ENCODE assay signal across 10 cellular contexts in the genomic region with DNA sequence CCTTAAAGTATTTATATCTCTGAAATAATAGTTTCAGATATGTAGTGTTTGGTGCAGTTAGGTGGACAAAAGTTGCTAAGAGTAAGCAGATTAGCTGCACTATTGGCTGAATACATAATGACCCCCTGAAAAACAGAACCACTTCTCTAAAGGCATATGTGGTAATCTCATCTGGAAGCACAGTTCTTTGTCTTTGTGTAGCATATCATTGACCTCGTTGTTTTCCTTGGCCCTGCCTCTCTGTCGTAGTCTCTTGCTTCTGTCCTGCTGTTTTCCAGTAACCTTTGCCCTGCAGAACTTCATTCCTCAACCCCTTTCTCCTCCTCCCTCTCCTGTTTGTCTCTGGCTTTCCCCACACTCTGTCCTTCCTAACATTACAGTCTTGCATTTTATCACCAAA. TPM values are rescaled to one million over a fixed set of nuclear protein-coding genes. Genes with fewer than 3 reads are reported as not detected.
DNase-seq lines count a peak whose midpoint lies in the region; ATAC-seq and TF ChIP-seq lines count a peak whose summit lies in the region.
"Had no signal": no experiment of that assay in that cellular context is flagged by ENCODE, and none has a peak within 500 bp of the region (broad histone marks: within the 10 kb centered on the region; RNA-seq: fewer than 3 reads in every experiment).

No MANE protein-coding gene starts in this region.

- no peak overlapping the region for H2AFZ ChIP-seq in SK-N-SH (ENCODE audit: low read depth)

- no peak overlapping the region for H3K27ac ChIP-seq in SK-N-SH (ENCODE audit: low read depth in 2 of 2, low read length in 1 of 2)
- H3K27ac ChIP-seq: suprapubic skin had no signal

- TF ChIP-seq CTCF in SK-N-SH (IDR thresholded peaks at IDR 0.05) (no peak), type B pancreatic cell (conservative IDR thresholded peaks at IDR 0.05) (no peak)

- H3K27ac Mint-ChIP-seq in IgD-negative memory B cell (peak overlapping the region; percentile 0 to 71 (median 54)), type B pancreatic cell (peak overlapping the region; percentile 69)

- H3F3A ChIP-seq in SK-N-SH (replicated peaks; ENCODE audit: insufficient read depth), result peaks cover 3% of the 10 kb centered on the region

- H3K4me2 ChIP-seq in SK-N-SH, result no peak overlapping the region

- no peaks in the 10 kb centered on the region for H3K27me3 ChIP-seq in SK-N-SH (ENCODE audit: insufficient read depth)
- H3K27me3 ChIP-seq: suprapubic skin had no signal

- H3K27me3 Mint-ChIP-seq in IgD-negative memory B cell (no peaks in the 10 kb centered on the region), type B pancreatic cell (no peaks in the 10 kb centered on the region)

- H3K4me1 ChIP-seq in SK-N-SH (ENCODE audit: control insufficient read depth in 1 of 2, insufficient read depth in 2 of 2, low read depth in 1 of 2, low read length in 1 of 2), result peaks cover 4 to 7% of the 10 kb centered on the region in 2 experiments; a peak in 3 of 4 replicates

- no peak overlapping the region for H3K4me3 ChIP-seq in SK-N-SH (ENCODE audit: low read depth in 2 of 2, low read length in 1 of 2)
- H3K4me3 ChIP-seq: suprapubic skin had no signal

- 0 out of 2 replicates have a peak, but pooled peaks cover 8% of the 10 kb centered on the region for H4K20me1 ChIP-seq in SK-N-SH (ENCODE audit: insufficient read depth)

- 6% methylated on average over 2 of the region's 2 CpGs for WGBS in SK-N-SH (ENCODE audit: low lambda C conversion rate)

- H3K4me1 Mint-ChIP-seq in IgD-negative memory B cell (peaks cover 25 to 41% (median 30%) of the 10 kb centered on the region in 3 donors), type B pancreatic cell (ENCODE audit: unreplicated experiment) (peaks cover 17% of the 10 kb centered on the region)

- no peak overlapping the region for H3K9ac ChIP-seq in SK-N-SH

- ATAC-seq in SK-N-SH treated with all-trans-retinoic acid at 6 μM for 48 hours (peak; percentile 44; the same call in 1 of the 3 replicates), HG03342 (IDR thresholded peaks at IDR 0.05; ENCODE audit: unreplicated experiment) (no peak), HG03139 (IDR thresholded peaks at IDR 0.05; ENCODE audit: unreplicated experiment) (no peak)

- TF ChIP-seq RAD21 in SK-N-SH (IDR thresholded peaks at IDR 0.05; ENCODE audit: low read length), result no peak

- H3K9me3 Mint-ChIP-seq in IgD-negative memory B cell (no peaks in the 10 kb centered on the region), type B pancreatic cell (no peaks in the 10 kb centered on the region)

- POLR2A ChIA-PET in SK-N-SH (lab: Yijun Ruan, JAX), result no interaction called here

- H3K9me2 ChIP-seq in SK-N-SH, result no peaks in the 10 kb centered on the region

- peaks cover 41% of the 10 kb centered on the region for H3K79me2 ChIP-seq in SK-N-SH (ENCODE audit: insufficient read depth)

- H3K36me3 ChIP-seq in SK-N-SH (replicated peaks in 1 of 2; ENCODE audit: control insufficient read depth in 1 of 2, insufficient read depth in 2 of 2, low read length in 1 of 2), result no peaks in the 10 kb centered on the region
- H3K36me3 ChIP-seq: suprapubic skin had no signal

- CTCF ChIA-PET in SK-N-SH (lab: Yijun Ruan, JAX), result no interaction called here

- no peaks in the 10 kb centered on the region for H3K9me3 ChIP-seq in SK-N-SH
- H3K9me3 ChIP-seq: suprapubic skin had no signal

- no peaks in the 10 kb centered on the region for H3K36me3 Mint-ChIP-seq in IgD-negative memory B cell
- no peaks in the 10 kb centered on the region for H3K36me3 Mint-ChIP-seq in type B pancreatic cell

- H3K4me3 Mint-ChIP-seq in IgD-negative memory B cell (peak overlapping the region; percentile 24 to 79 (median 44)), type B pancreatic cell (peak overlapping the region; percentile 42)

- no peak for TF ChIP-seq EP300 in SK-N-SH (IDR thresholded peaks at IDR 0.05; ENCODE audit: borderline replicate concordance in 1 of 2, low read depth in 1 of 2, low read length in 1 of 2)

- DNase-seq in SK-N-SH (no peak), globus pallidus (ENCODE audit: low spot score) (peak; percentile 25), type B pancreatic cell (ENCODE audit: extremely low spot score, unreplicated experiment) (no peak), middle frontal gyrus (ENCODE audit: extremely low spot score, low spot score) (no peak)
- DNase-seq: dorsolateral prefrontal cortex had no signal

TF ChIP-seq in SK-N-SH treated with all-trans-retinoic acid at 6 μM for 48 hours, 23 proteins besides CTCF, POLR2A, EP300 and RAD21 (continues in another document):
- TF ChIP-seq ISL1 (CRISPR knock-in tag; IDR thresholded peaks at IDR 0.05), result no peak
- no peak for TF ChIP-seq GLIS3 (CRISPR knock-in tag; IDR thresholded peaks at IDR 0.05)
- TF ChIP-seq SNAI2 (CRISPR knock-in tag; IDR thresholded peaks at IDR 0.05), result no peak
- TF ChIP-seq RARB (CRISPR knock-in tag; IDR thresholded peaks at IDR 0.05), result no peak
- no peak for TF ChIP-seq ARNTL (CRISPR knock-in tag; IDR thresholded peaks at IDR 0.05; ENCODE audit: borderline replicate concordance, low read depth)
- TF ChIP-seq, protein P1, sequence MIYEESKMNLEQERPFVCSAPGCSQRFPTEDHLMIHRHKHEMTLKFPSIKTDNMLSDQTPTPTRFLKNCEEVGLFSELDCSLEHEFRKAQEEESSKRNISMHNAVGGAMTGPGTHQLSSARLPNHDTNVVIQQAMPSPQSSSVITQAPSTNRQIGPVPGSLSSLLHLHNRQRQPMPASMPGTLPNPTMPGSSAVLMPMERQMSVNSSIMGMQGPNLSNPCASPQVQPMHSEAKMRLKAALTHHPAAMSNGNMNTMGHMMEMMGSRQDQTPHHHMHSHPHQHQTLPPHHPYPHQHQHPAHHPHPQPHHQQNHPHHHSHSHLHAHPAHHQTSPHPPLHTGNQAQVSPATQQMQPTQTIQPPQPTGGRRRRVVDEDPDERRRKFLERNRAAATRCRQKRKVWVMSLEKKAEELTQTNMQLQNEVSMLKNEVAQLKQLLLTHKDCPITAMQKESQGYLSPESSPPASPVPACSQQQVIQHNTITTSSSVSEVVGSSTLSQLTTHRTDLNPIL (CRISPR knock-in tag; IDR thresholded peaks at IDR 0.05; ENCODE audit: low read depth), result no peak
- no peak for TF ChIP-seq ZNF8 (CRISPR knock-in tag; IDR thresholded peaks at IDR 0.05)
- TF ChIP-seq ZFP30 (CRISPR knock-in tag; IDR thresholded peaks at IDR 0.05), result no peak
- TF ChIP-seq, protein P2, sequence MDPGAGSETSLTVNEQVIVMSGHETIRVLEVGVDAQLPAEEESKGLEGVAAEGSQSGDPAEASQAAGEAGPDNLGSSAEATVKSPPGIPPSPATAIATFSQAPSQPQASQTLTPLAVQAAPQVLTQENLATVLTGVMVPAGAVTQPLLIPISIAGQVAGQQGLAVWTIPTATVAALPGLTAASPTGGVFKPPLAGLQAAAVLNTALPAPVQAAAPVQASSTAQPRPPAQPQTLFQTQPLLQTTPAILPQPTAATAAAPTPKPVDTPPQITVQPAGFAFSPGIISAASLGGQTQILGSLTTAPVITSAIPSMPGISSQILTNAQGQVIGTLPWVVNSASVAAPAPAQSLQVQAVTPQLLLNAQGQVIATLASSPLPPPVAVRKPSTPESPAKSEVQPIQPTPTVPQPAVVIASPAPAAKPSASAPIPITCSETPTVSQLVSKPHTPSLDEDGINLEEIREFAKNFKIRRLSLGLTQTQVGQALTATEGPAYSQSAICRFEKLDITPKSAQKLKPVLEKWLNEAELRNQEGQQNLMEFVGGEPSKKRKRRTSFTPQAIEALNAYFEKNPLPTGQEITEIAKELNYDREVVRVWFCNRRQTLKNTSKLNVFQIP (CRISPR knock-in tag; IDR thresholded peaks at IDR 0.05; ENCODE audit: borderline replicate concordance, low read depth), result no peak
- no peak for TF ChIP-seq TCF4 (CRISPR knock-in tag; IDR thresholded peaks at IDR 0.05; ENCODE audit: borderline replicate concordance)

TF ChIP-seq in SK-N-SH, 30 proteins besides CTCF, POLR2A, EP300 and RAD21 (continues in another document):
- TF ChIP-seq TEAD4 (IDR thresholded peaks at IDR 0.05; ENCODE audit: borderline replicate concordance, insufficient read depth) (no peak), FOXM1 (IDR thresholded peaks at IDR 0.05; ENCODE audit: low read depth) (no peak), RFX5 (IDR thresholded peaks at IDR 0.05; ENCODE audit: low read length) (no peak), JUND (IDR thresholded peaks at IDR 0.05) (no peak), CHD2 (IDR thresholded peaks at IDR 0.05; ENCODE audit: low read length, partially characterized antibody) (no peak), GATA2 (CRISPR knock-in tag; IDR thresholded peaks at IDR 0.05) (no peak), ELF1 (IDR thresholded peaks at IDR 0.05) (no peak), TAF1 (IDR thresholded peaks at IDR 0.05; ENCODE audit: borderline replicate concordance, low read depth, low read length) (no peak)
- TF ChIP-seq, protein P3, sequence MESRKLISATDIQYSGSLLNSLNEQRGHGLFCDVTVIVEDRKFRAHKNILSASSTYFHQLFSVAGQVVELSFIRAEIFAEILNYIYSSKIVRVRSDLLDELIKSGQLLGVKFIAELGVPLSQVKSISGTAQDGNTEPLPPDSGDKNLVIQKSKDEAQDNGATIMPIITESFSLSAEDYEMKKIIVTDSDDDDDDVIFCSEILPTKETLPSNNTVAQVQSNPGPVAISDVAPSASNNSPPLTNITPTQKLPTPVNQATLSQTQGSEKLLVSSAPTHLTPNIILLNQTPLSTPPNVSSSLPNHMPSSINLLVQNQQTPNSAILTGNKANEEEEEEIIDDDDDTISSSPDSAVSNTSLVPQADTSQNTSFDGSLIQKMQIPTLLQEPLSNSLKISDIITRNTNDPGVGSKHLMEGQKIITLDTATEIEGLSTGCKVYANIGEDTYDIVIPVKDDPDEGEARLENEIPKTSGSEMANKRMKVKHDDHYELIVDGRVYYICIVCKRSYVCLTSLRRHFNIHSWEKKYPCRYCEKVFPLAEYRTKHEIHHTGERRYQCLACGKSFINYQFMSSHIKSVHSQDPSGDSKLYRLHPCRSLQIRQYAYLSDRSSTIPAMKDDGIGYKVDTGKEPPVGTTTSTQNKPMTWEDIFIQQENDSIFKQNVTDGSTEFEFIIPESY (IDR thresholded peaks at IDR 0.05; ENCODE audit: borderline replicate concordance, low read depth), result no peak
- TF ChIP-seq, protein P4, sequence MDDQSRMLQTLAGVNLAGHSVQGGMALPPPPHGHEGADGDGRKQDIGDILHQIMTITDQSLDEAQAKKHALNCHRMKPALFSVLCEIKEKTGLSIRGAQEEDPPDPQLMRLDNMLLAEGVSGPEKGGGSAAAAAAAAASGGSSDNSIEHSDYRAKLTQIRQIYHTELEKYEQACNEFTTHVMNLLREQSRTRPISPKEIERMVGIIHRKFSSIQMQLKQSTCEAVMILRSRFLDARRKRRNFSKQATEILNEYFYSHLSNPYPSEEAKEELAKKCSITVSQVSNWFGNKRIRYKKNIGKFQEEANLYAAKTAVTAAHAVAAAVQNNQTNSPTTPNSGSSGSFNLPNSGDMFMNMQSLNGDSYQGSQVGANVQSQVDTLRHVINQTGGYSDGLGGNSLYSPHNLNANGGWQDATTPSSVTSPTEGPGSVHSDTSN (IDR thresholded peaks at IDR 0.05), result no peak

RNA-seq across cellular contexts. Expression of a gene that starts 41.4 kb away (rescaled TPM):
- 3.0 and 4.3 TPM in 2 replicates for polyA plus RNA-seq in SK-N-SH (2012; rRNA removed)
- polyA plus RNA-seq in SK-N-SH (2012; cell fraction: cytosol; rRNA removed), result 3.7 and 4.1 TPM in 2 replicates
- 2.9 and 4.6 TPM in 2 replicates for polyA plus RNA-seq in SK-N-SH (2012; cell fraction: nucleus; rRNA removed)
- polyA plus RNA-seq in IgD-negative memory B cell, result 3.5 TPM
- total RNA-seq in type B pancreatic cell (ENCODE audit: low replicate concordance), result 17.0 and 21.1 TPM in 2 replicates
